ENCODE assay signal across 8 cellular contexts in genomic region chr2:20097889-20098714, GRCh38. TPM values are rescaled to one million over a fixed set of nuclear protein-coding genes. Genes with fewer than 3 reads are reported as not detected.
DNase-seq lines count a peak whose midpoint lies in the region; TF ChIP-seq lines count a peak whose summit lies in the region.

No MANE protein-coding gene starts in this region.

- DNase-seq in EL = peak; percentile 81
- peak; percentile 27 for DNase-seq in GOT3 (lab: John Stamatoyannopoulos, UW)
- peak; percentile 82 for DNase-seq in LNCaP clone FGC (ENCODE audit: low read depth)
- DNase-seq in RPMI7951 (ENCODE audit: low read depth) = peak; percentile 77
- DNase-seq in activated T-helper 1 cell treated with Interleukin-2 at 50 U/mL for 16 hours (ENCODE audit: low read depth) = peak; percentile 43
- DNase-seq in fibroblast of villous mesenchyme (ENCODE audit: low read depth) = peak; percentile 90
- DNase-seq in non-pigmented ciliary epithelial cell (ENCODE audit: low read depth) = peak; percentile 72
- peak; percentile 85 for DNase-seq in superior temporal gyrus (ENCODE audit: extremely low spot score)

- H3K4me3 ChIP-seq in LNCaP clone FGC (ENCODE audit: low read depth, low read length) = no peak overlapping the region
- no peak overlapping the region for H3K4me3 ChIP-seq in fibroblast of villous mesenchyme (ENCODE audit: low read depth, low read length)

- peak; percentile 95 for TF ChIP-seq CTCF in LNCaP clone FGC (IDR thresholded peaks at IDR 0.05; ENCODE audit: control insufficient read depth, extremely low read depth, insufficient read depth)
- TF ChIP-seq CTCF in fibroblast of villous mesenchyme (IDR thresholded peaks at IDR 0.05; ENCODE audit: insufficient read depth, low read depth, low read length) = peak; percentile 92

RNA-seq across cellular contexts. Expression of gene LAPTM4A, which starts 46.7 kb away (rescaled TPM):
- 218 and 267 TPM in 2 replicates for total RNA-seq in RPMI7951 (2014; rRNA removed; shearing (Covaris generic))
- total RNA-seq in fibroblast of villous mesenchyme = 101 and 146 TPM in 2 replicates

Comparison
In these comparisons a context has a peak if more than half of its experiments do, and no peak if none do; other contexts are left out.
1. DNase-seq: peak in every context shown above with its lines; median percentile 90 in fibroblast of villous mesenchyme; 85 in superior temporal gyrus; 82 in LNCaP clone FGC; 81 in EL; 77 in RPMI7951; 72 in non-pigmented ciliary epithelial cell; 43 in activated T-helper 1 cell treated with Interleukin-2 at 50 U/mL for 16 hours; 27 in GOT3.